1 cellular context compared by ENCODE assay signal in the genomic region with DNA sequence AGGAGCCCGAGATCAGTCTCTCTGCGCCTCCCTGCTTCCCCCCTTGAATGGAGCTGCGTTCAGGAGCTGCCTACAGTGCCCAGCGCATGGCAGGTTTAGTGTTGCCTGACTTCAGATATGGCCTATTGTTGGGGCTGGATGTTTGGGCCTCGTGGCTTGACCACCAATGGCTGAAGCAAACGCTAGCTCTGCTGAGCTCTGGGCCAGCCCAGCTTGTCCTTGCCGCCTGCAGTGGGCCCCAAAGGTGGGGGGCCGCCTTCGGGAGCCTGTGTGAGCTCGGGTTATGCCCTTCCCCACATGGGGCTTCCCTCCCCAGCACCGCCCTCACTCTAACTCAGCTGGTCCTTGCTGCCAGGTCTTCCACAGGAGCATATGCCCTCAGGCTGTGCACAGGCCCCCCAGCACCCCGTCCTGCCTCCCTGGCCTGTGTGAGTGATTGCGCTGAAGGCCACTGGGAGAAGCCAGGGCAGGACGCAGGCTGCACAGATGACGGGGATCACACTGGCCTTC.
TF ChIP-seq lines count a peak whose summit lies in the region.

No MANE protein-coding gene starts in this region.

TF ChIP-seq in HepG2, 621 proteins besides CTCF, POLR2A, EP300 and RAD21:
- peak; percentile 58 for TF ChIP-seq ZNF883 (CRISPR knock-in tag; IDR thresholded peaks at IDR 0.05; ENCODE audit: not compliant biosample characterization)
- 0 out of 2 replicates have a peak, but pooled peaks have one; percentile 30 for TF ChIP-seq MAX (IDR thresholded peaks at IDR 0.05)
- TF ChIP-seq KLF9 (CRISPR knock-in tag; IDR thresholded peaks at IDR 0.05; ENCODE audit: low read depth), result no peak
- TF ChIP-seq SSRP1 (CRISPR knock-in tag; IDR thresholded peaks at IDR 0.05), result no peak
- 0 out of 2 replicates have a peak, but pooled peaks have one; percentile 25 for TF ChIP-seq HOXA3 (CRISPR knock-in tag; IDR thresholded peaks at IDR 0.05)
- TF ChIP-seq SCMH1 (CRISPR knock-in tag; IDR thresholded peaks at IDR 0.05; ENCODE audit: borderline replicate concordance), result no peak
- TF ChIP-seq ELK4 (CRISPR knock-in tag; IDR thresholded peaks at IDR 0.05; ENCODE audit: borderline replicate concordance), result no peak
- 0 out of 2 replicates have a peak, but pooled peaks have one; percentile 6 for TF ChIP-seq ZNF598 (CRISPR knock-in tag; IDR thresholded peaks at IDR 0.05; ENCODE audit: borderline replicate concordance)
- 0 out of 2 replicates have a peak, but pooled peaks have one; percentile 7 for TF ChIP-seq RBFOX2 (IDR thresholded peaks at IDR 0.05; ENCODE audit: low read depth, low read length)
- TF ChIP-seq ZNF687 (CRISPR knock-in tag; IDR thresholded peaks at IDR 0.05), result peak; percentile 53
- TF ChIP-seq ZNF3 (CRISPR knock-in tag; IDR thresholded peaks at IDR 0.05), result no peak
- peak; percentile 44; the same call in 1 of the 2 replicates for TF ChIP-seq ZFY (CRISPR knock-in tag; IDR thresholded peaks at IDR 0.05)
- no peak for TF ChIP-seq ZNF501 (CRISPR knock-in tag; IDR thresholded peaks at IDR 0.05)
- TF ChIP-seq, protein P1, sequence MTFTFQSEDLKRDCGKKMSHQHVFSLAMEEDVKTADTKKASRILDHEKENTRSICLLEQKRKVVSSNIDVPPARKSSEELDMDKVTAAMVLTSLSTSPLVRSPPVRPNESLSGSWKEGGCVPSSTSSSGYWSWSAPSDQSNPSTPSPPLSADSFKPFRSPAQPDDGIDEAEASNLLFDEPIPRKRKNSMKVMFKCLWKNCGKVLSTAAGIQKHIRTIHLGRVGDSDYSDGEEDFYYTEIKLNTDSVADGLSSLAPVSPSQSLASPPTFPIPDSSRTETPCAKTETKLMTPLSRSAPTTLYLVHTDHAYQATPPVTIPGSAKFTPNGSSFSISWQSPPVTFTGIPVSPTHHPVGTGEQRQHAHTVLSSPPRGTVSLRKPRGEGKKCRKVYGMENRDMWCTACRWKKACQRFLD (CRISPR knock-in tag; IDR thresholded peaks at IDR 0.05; ENCODE audit: borderline replicate concordance), result no peak
- 0 out of 2 replicates have a peak, but pooled peaks have one; percentile 43 for TF ChIP-seq ZNF547 (CRISPR knock-in tag; IDR thresholded peaks at IDR 0.05)
- TF ChIP-seq ZNF432 (CRISPR knock-in tag; IDR thresholded peaks at IDR 0.05; ENCODE audit: borderline replicate concordance), result no peak
- TF ChIP-seq, protein P2, sequence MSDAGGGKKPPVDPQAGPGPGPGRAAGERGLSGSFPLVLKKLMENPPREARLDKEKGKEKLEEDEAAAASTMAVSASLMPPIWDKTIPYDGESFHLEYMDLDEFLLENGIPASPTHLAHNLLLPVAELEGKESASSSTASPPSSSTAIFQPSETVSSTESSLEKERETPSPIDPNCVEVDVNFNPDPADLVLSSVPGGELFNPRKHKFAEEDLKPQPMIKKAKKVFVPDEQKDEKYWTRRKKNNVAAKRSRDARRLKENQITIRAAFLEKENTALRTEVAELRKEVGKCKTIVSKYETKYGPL (CRISPR knock-in tag; IDR thresholded peaks at IDR 0.05), result no peak
- TF ChIP-seq RFX5 (IDR thresholded peaks at IDR 0.05; ENCODE audit: low read depth, low read length), result no peak
- TF ChIP-seq AHDC1 (CRISPR knock-in tag; IDR thresholded peaks at IDR 0.05; ENCODE audit: borderline replicate concordance), result 0 out of 2 replicates have a peak, but pooled peaks have one; percentile 22
- TF ChIP-seq, protein P3, sequence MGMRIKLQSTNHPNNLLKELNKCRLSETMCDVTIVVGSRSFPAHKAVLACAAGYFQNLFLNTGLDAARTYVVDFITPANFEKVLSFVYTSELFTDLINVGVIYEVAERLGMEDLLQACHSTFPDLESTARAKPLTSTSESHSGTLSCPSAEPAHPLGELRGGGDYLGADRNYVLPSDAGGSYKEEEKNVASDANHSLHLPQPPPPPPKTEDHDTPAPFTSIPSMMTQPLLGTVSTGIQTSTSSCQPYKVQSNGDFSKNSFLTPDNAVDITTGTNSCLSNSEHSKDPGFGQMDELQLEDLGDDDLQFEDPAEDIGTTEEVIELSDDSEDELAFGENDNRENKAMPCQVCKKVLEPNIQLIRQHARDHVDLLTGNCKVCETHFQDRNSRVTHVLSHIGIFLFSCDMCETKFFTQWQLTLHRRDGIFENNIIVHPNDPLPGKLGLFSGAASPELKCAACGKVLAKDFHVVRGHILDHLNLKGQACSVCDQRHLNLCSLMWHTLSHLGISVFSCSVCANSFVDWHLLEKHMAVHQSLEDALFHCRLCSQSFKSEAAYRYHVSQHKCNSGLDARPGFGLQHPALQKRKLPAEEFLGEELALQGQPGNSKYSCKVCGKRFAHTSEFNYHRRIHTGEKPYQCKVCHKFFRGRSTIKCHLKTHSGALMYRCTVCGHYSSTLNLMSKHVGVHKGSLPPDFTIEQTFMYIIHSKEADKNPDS (CRISPR knock-in tag; IDR thresholded peaks at IDR 0.05), result no peak
- no peak for TF ChIP-seq POGZ (CRISPR knock-in tag; IDR thresholded peaks at IDR 0.05)
- TF ChIP-seq ZFX (CRISPR knock-in tag; IDR thresholded peaks at IDR 0.05; ENCODE audit: low read depth), result peak; percentile 17; the same call in 1 of the 2 replicates
- TF ChIP-seq ZNF33B (CRISPR knock-in tag; IDR thresholded peaks at IDR 0.05), result 0 out of 2 replicates have a peak, but pooled peaks have one; percentile 55
- no peak for TF ChIP-seq GATA4 (IDR thresholded peaks at IDR 0.05; ENCODE audit: borderline replicate concordance, low read depth)
- peak; percentile 20; the same call in 1 of the 2 replicates for TF ChIP-seq POLR2G (IDR thresholded peaks at IDR 0.05; ENCODE audit: low read depth, low read length)
- TF ChIP-seq ZNF224 (CRISPR knock-in tag; IDR thresholded peaks at IDR 0.05), result no peak
- no peak for TF ChIP-seq MAF1 (CRISPR knock-in tag; IDR thresholded peaks at IDR 0.05; ENCODE audit: borderline replicate concordance)
- no peak for TF ChIP-seq RORA (CRISPR knock-in tag; IDR thresholded peaks at IDR 0.05)
TF ChIP-seq in HepG2: peak in this region for 12.
